ENCODE assay signal across 16 cellular contexts in genomic region chr3:49619649-49620048, GRCh38. TPM values are rescaled to one million over a fixed set of nuclear protein-coding genes. Genes with fewer than 3 reads are reported as not detected.
DNase-seq lines count a peak whose midpoint lies in the region; ATAC-seq and TF ChIP-seq lines count a peak whose summit lies in the region.
"Had no signal": no experiment of that assay in that cellular context is flagged by ENCODE, and none has a peak within 500 bp of the region (broad histone marks: within the 10 kb centered on the region; RNA-seq: fewer than 3 reads in every experiment).

No MANE protein-coding gene starts in this region.

- H3K27ac Mint-ChIP-seq in glutamatergic neuron (ENCODE audit: unreplicated experiment): no peak overlapping the region
- H3K27ac Mint-ChIP-seq in activated CD4-positive, alpha-beta memory T cell treated with anti-CD3 and anti-CD28 coated beads, Interleukin-2, amount 10 ng/mL, durations not matched to agents 7 days and 5 days: no peak overlapping the region
- H3K27ac Mint-ChIP-seq: CD8-positive, alpha-beta memory T cell had no signal

- DNase-seq in GM23248 (peak; percentile 29), PC-3 (peak; percentile 13), coronary artery (ENCODE audit: low spot score) (peak; percentile 26), glutamatergic neuron (no peak), right atrium auricular region (ENCODE audit: low spot score) (no peak)
- DNase-seq in activated CD4-positive, alpha-beta memory T cell treated with anti-CD3 and anti-CD28 coated beads, Interleukin-2, amount 10 ng/mL, durations not matched to agents 7 days and 5 days: no peak
- DNase-seq: AML-193; Caco-2; CD8-positive, alpha-beta memory T cell; DMS53 had no signal

- no peaks in the 10 kb centered on the region for H3K36me3 Mint-ChIP-seq in glutamatergic neuron (ENCODE audit: unreplicated experiment)
- H3K36me3 Mint-ChIP-seq in activated CD4-positive, alpha-beta memory T cell treated with anti-CD3 and anti-CD28 coated beads, Interleukin-2, amount 10 ng/mL, durations not matched to agents 7 days and 5 days (ENCODE audit: low read depth): no peaks in the 10 kb centered on the region
- H3K36me3 Mint-ChIP-seq: CD8-positive, alpha-beta memory T cell had no signal

- ATAC-seq in PC-3 (peak; percentile 62), HG02870 (IDR thresholded peaks at IDR 0.05; ENCODE audit: unreplicated experiment) (no peak)
- ATAC-seq: GM12878, K562 had no signal

- H3K4me3 ChIP-seq in GM23248: no peak overlapping the region
- no peak overlapping the region for H3K4me3 ChIP-seq in PC-3 (ENCODE audit: low read length)
- H3K4me3 ChIP-seq in coronary artery: no peak overlapping the region
- no peak overlapping the region for H3K4me3 ChIP-seq in right atrium auricular region
- H3K4me3 ChIP-seq: BLaER1, GM12878, HAP-1, K562 had no signal

- H3K4me1 Mint-ChIP-seq in glutamatergic neuron (ENCODE audit: low read depth, unreplicated experiment): peaks cover 5% of the 10 kb centered on the region
- no peaks in the 10 kb centered on the region for H3K4me1 Mint-ChIP-seq in activated CD4-positive, alpha-beta memory T cell treated with anti-CD3 and anti-CD28 coated beads, Interleukin-2, amount 10 ng/mL, durations not matched to agents 7 days and 5 days
- H3K4me1 Mint-ChIP-seq: CD8-positive, alpha-beta memory T cell had no signal

- POLR2A ChIA-PET in PC-3 (lab: Charles Lee; ENCODE audit: unreplicated experiment): no interaction called here
- POLR2A ChIA-PET in activated CD4-positive, alpha-beta memory T cell treated with anti-CD3 and anti-CD28 coated beads, Interleukin-2, amount 10 ng/mL, durations not matched to agents 7 days and 5 days (lab: Charles Lee): no interaction called here

- no peaks in the 10 kb centered on the region for H3F3A ChIP-seq in GM23248 (ENCODE audit: insufficient read depth)
- H3F3A ChIP-seq in PC-3 (ENCODE audit: low read length, unreplicated experiment): no peaks in the 10 kb centered on the region

- H3K9ac ChIP-seq in GM23248 (no peak overlapping the region), PC-3 (ENCODE audit: low read length) (no peak overlapping the region)
- H3K9ac ChIP-seq: BLaER1 had no signal

- no TSS peak for BruUV-seq in PC-3 (replicated peaks; lab: Mats Ljungman, UMichigan)

- H3K27ac ChIP-seq in GM23248 (no peak overlapping the region), PC-3 (ENCODE audit: low read length) (no peak overlapping the region), coronary artery (no peak overlapping the region), right atrium auricular region (no peak overlapping the region)
- H3K27ac ChIP-seq: BLaER1, HL-60 had no signal

- intact Hi-C loops in PC-3 (cut with micrococcal nuclease): no loop called here

- no peak overlapping the region for H3K4me3 Mint-ChIP-seq in glutamatergic neuron (ENCODE audit: unreplicated experiment)
- H3K4me3 Mint-ChIP-seq in activated CD4-positive, alpha-beta memory T cell treated with anti-CD3 and anti-CD28 coated beads, Interleukin-2, amount 10 ng/mL, durations not matched to agents 7 days and 5 days: no peak overlapping the region
- H3K4me3 Mint-ChIP-seq: CD8-positive, alpha-beta memory T cell had no signal

- H3K4me1 ChIP-seq in GM23248 (ENCODE audit: insufficient read depth): peaks cover 11% of the 10 kb centered on the region
- no peaks in the 10 kb centered on the region for H3K4me1 ChIP-seq in PC-3 (ENCODE audit: insufficient read depth, low read length)
- no peaks in the 10 kb centered on the region for H3K4me1 ChIP-seq in right atrium auricular region
- H3K4me1 ChIP-seq: BLaER1, Caco-2, HAP-1 had no signal

- no peak overlapping the region for H2AFZ ChIP-seq in GM23248
- H2AFZ ChIP-seq in PC-3 (ENCODE audit: low read length): no peak overlapping the region

- H3K27me3 ChIP-seq in GM23248 (replicated peaks; ENCODE audit: insufficient read depth): 0 out of 2 replicates have a peak, but pooled peaks cover 8% of the 10 kb centered on the region
- H3K27me3 ChIP-seq in PC-3 (ENCODE audit: low read length): no peaks in the 10 kb centered on the region
- no peaks in the 10 kb centered on the region for H3K27me3 ChIP-seq in right atrium auricular region
- H3K27me3 ChIP-seq: BLaER1 had no signal

- TF ChIP-seq CTCF in PC-3 (conservative IDR thresholded peaks at IDR 0.05; ENCODE audit: low read depth, low read length): no peak
- TF ChIP-seq CTCF in coronary artery (IDR thresholded peaks at IDR 0.05): no peak
- no peak for TF ChIP-seq CTCF in glutamatergic neuron (IDR thresholded peaks at IDR 0.05; ENCODE audit: partially characterized antibody, unreplicated experiment)
- TF ChIP-seq CTCF in right atrium auricular region (IDR thresholded peaks at IDR 0.05): no peak

- H3K36me3 ChIP-seq in GM23248 (ENCODE audit: low read depth) (no peaks in the 10 kb centered on the region), PC-3 (ENCODE audit: low read depth, low read length) (no peaks in the 10 kb centered on the region), right atrium auricular region (no peaks in the 10 kb centered on the region)
- H3K36me3 ChIP-seq: BLaER1, HAP-1 had no signal

- in situ Hi-C loops in GM23248 (cut with MboI): no loop called here

- no peaks in the 10 kb centered on the region for H4K20me1 ChIP-seq in GM23248 (ENCODE audit: insufficient read depth)
- no peaks in the 10 kb centered on the region for H4K20me1 ChIP-seq in PC-3 (ENCODE audit: low read length)
- H4K20me1 ChIP-seq: BLaER1 had no signal

- H3K9me3 ChIP-seq in GM23248 (ENCODE audit: low read depth) (no peaks in the 10 kb centered on the region), PC-3 (ENCODE audit: low read length) (no peaks in the 10 kb centered on the region), right atrium auricular region (no peaks in the 10 kb centered on the region)
- H3K9me3 ChIP-seq: BLaER1, Caco-2, HAP-1 had no signal

- peaks cover 4% of the 10 kb centered on the region for H3K9me3 Mint-ChIP-seq in glutamatergic neuron (ENCODE audit: unreplicated experiment)
- no peaks in the 10 kb centered on the region for H3K9me3 Mint-ChIP-seq in activated CD4-positive, alpha-beta memory T cell treated with anti-CD3 and anti-CD28 coated beads, Interleukin-2, amount 10 ng/mL, durations not matched to agents 7 days and 5 days
- H3K9me3 Mint-ChIP-seq: CD8-positive, alpha-beta memory T cell had no signal

- H3K9me2 ChIP-seq in GM23248 (ENCODE audit: insufficient read depth) (no peaks in the 10 kb centered on the region), PC-3 (replicated peaks; ENCODE audit: low read length) (no peaks in the 10 kb centered on the region)

- CTCF ChIA-PET in PC-3 (lab: Charles Lee): no interaction called here
- CTCF ChIA-PET in activated CD4-positive, alpha-beta memory T cell treated with anti-CD3 and anti-CD28 coated beads, Interleukin-2, amount 10 ng/mL, durations not matched to agents 7 days and 5 days (lab: Charles Lee): interaction anchor here (1.7 kb wide), 1 partner anchor 80 kb away, joined by 4 read pairs; no protein-coding TSS in a partner anchor

- no peaks in the 10 kb centered on the region for H3K27me3 Mint-ChIP-seq in glutamatergic neuron (ENCODE audit: unreplicated experiment)
- H3K27me3 Mint-ChIP-seq in activated CD4-positive, alpha-beta memory T cell treated with anti-CD3 and anti-CD28 coated beads, Interleukin-2, amount 10 ng/mL, durations not matched to agents 7 days and 5 days: peaks cover 17% of the 10 kb centered on the region
- H3K27me3 Mint-ChIP-seq: CD8-positive, alpha-beta memory T cell had no signal

- WGBS in GM23248 (ENCODE audit: low coverage in 1 of 2, low lambda C conversion rate in 2 of 2, missing lambda C conversion rate in 2 of 2), 2 experiments: 54 to 59% methylated on average over 5 of the region's 5 CpGs

- H3K4me2 ChIP-seq in GM23248 (ENCODE audit: unreplicated experiment): no peak overlapping the region
- H3K4me2 ChIP-seq in PC-3 (ENCODE audit: low read length): no peak overlapping the region
- H3K4me2 ChIP-seq: BLaER1 had no signal

- no peaks in the 10 kb centered on the region for H3K79me2 ChIP-seq in GM23248 (ENCODE audit: insufficient read depth)
- H3K79me2 ChIP-seq in PC-3 (ENCODE audit: low read length): no peaks in the 10 kb centered on the region

RNA-seq across cellular contexts. Expression of gene APEH, which starts 54.5 kb away (rescaled TPM):
- 108 and 126 TPM in 2 replicates for total RNA-seq in GM23248 (2014; rRNA removed; shearing (Covaris generic))
- polyA plus RNA-seq in GM23248 (2016; fragmentation: Nextera tagmentation; extraction: Ambion mirVana): 83.3 and 89.1 TPM in 2 replicates
- total RNA-seq in PC-3 (2014; rRNA removed): 236 and 246 TPM in 2 replicates
- total RNA-seq in glutamatergic neuron (ENCODE audit: unreplicated experiment): 119 TPM
- total RNA-seq in activated CD4-positive, alpha-beta memory T cell treated with anti-CD3 and anti-CD28 coated beads, Interleukin-2, amount 10 ng/mL, durations not matched to agents 7 days and 5 days: 100 to 1,000 TPM; 132 to 136 TPM
- total RNA-seq in right atrium auricular region: 10 to 100 TPM; 61.1 to 67.5 TPM

Comparison
In these comparisons a context has a peak if more than half of its experiments do, and no peak if none do; other contexts are left out.
1. DNase-seq: peak in GM23248 (single experiment), PC-3 (single experiment) and coronary artery (single experiment); none in glutamatergic neuron (single experiment), activated CD4-positive, alpha-beta memory T cell treated with anti-CD3 and anti-CD28 coated beads, Interleukin-2, amount 10 ng/mL, durations not matched to agents 7 days and 5 days (single experiment) and right atrium auricular region (single experiment).